Comparison of ENCODE assay signal across 13 cellular contexts in genomic region chr1:160836981-160837557, GRCh38. TPM values are rescaled to one million over a fixed set of nuclear protein-coding genes. Genes with fewer than 3 reads are reported as not detected.
DNase-seq lines count a peak whose midpoint lies in the region; ATAC-seq and TF ChIP-seq lines count a peak whose summit lies in the region.
"Had no signal": no experiment of that assay in that cellular context is flagged by ENCODE, and none has a peak within 500 bp of the region (broad histone marks: within the 10 kb centered on the region; RNA-seq: fewer than 3 reads in every experiment).

No MANE protein-coding gene starts in this region.

- no peaks in the 10 kb centered on the region for H3K9me3 ChIP-seq in upper lobe of right lung
- H3K9me3 ChIP-seq in testis, result no peaks in the 10 kb centered on the region
- H3K9me3 ChIP-seq: uterus had no signal

- H3K27ac Mint-ChIP-seq in activated naive CD4-positive, alpha-beta T cell treated with anti-CD3 and anti-CD28 coated beads, Interleukin-2, amount 50 U/mL, for 24 hours, result peak overlapping the region; percentile 97
- H3K27ac Mint-ChIP-seq in activated CD4-positive, alpha-beta memory T cell treated with anti-CD3 and anti-CD28 coated beads for 36 hours, result peak overlapping the region; percentile 89

- H3K27me3 Mint-ChIP-seq in activated naive CD4-positive, alpha-beta T cell treated with anti-CD3 and anti-CD28 coated beads, Interleukin-2, amount 50 U/mL, for 24 hours, result no peaks in the 10 kb centered on the region
- H3K27me3 Mint-ChIP-seq in activated CD4-positive, alpha-beta memory T cell treated with anti-CD3 and anti-CD28 coated beads for 36 hours, result no peaks in the 10 kb centered on the region

- H3K36me3 ChIP-seq in upper lobe of right lung (no peaks in the 10 kb centered on the region), testis (ENCODE audit: low read depth, missing control alignments) (no peaks in the 10 kb centered on the region)
- H3K36me3 ChIP-seq: uterus had no signal

- H3K27ac ChIP-seq in upper lobe of right lung (peak overlapping the region; percentile 15), testis (peak overlapping the region in 1 of 2 donors; percentile 1)
- H3K27ac ChIP-seq: uterus had no signal

- peaks cover 69% of the 10 kb centered on the region for H3K4me1 Mint-ChIP-seq in activated naive CD4-positive, alpha-beta T cell treated with anti-CD3 and anti-CD28 coated beads, Interleukin-2, amount 50 U/mL, for 24 hours
- peaks cover 43% of the 10 kb centered on the region for H3K4me1 Mint-ChIP-seq in activated CD4-positive, alpha-beta memory T cell treated with anti-CD3 and anti-CD28 coated beads for 36 hours (ENCODE audit: low read depth)

- H3K4me3 ChIP-seq in upper lobe of right lung (no peak overlapping the region), testis (no peak overlapping the region)
- H3K4me3 ChIP-seq: uterus had no signal

- H3K4me3 Mint-ChIP-seq in activated naive CD4-positive, alpha-beta T cell treated with anti-CD3 and anti-CD28 coated beads, Interleukin-2, amount 50 U/mL, for 24 hours, result peak overlapping the region; percentile 45
- no peak overlapping the region for H3K4me3 Mint-ChIP-seq in activated CD4-positive, alpha-beta memory T cell treated with anti-CD3 and anti-CD28 coated beads for 36 hours

- intact Hi-C loops in activated CD4-positive, alpha-beta memory T cell treated with anti-CD3 and anti-CD28 coated beads for 36 hours (cut with micrococcal nuclease), result loop anchor here (5.0 kb wide), 2 partner anchors 255 to 295 kb away; partner anchors contain the start of gene DEDD
- intact Hi-C loops in upper lobe of right lung (cut with DNase I), result loop anchor here (10.0 kb wide), 1 partner anchor 118 kb away; the partner anchor contains the start of gene ITLN2
- intact Hi-C loops in testis (cut with DNase I; ENCODE audit: low total_unique reads), result no loop called here

- POLR2A ChIA-PET in activated CD4-positive, alpha-beta memory T cell treated with anti-CD3 and anti-CD28 coated beads for 36 hours (lab: Charles Lee), result interaction anchor here (1.0 to 2.1 kb wide), 7 partner anchors 24 to 282 kb away, joined by 3 to 4 read pairs (median 3); partner anchors contain the start of genes CD244 and ITLN2

- CTCF ChIA-PET in activated CD4-positive, alpha-beta memory T cell treated with anti-CD3 and anti-CD28 coated beads for 36 hours (lab: Charles Lee), result interaction anchor here (0.8 to 8.3 kb wide), 36 partner anchors 9 to 260 kb away, joined by 3 to 296 read pairs (median 6); partner anchors contain the start of genes CD244, CD48, ITLN1 and ITLN2

- 47 to 72% methylated on average over 4 of the region's 4 CpGs for WGBS in testis, 2 donors

- no peak for DNase-seq in activated naive CD4-positive, alpha-beta T cell treated with Interleukin-2 at 50 U/mL for 16 hours
- DNase-seq in activated CD4-positive, alpha-beta memory T cell treated with anti-CD3 and anti-CD28 coated beads for 36 hours, result no peak
- peak; percentile 2 for DNase-seq in medulla oblongata (ENCODE audit: extremely low spot score)
- no peak for DNase-seq in upper lobe of right lung
- no peak for DNase-seq in testis
- DNase-seq in HPDE6-E6E7 (ENCODE audit: extremely low spot score), result no peak
- DNase-seq: NCI-H1092 treated with DMSO at 0.1 percent for 48 hours, NCI-H446, uterus had no signal

- H3K9me3 Mint-ChIP-seq in activated naive CD4-positive, alpha-beta T cell treated with anti-CD3 and anti-CD28 coated beads, Interleukin-2, amount 50 U/mL, for 24 hours, result no peaks in the 10 kb centered on the region
- H3K9me3 Mint-ChIP-seq in activated CD4-positive, alpha-beta memory T cell treated with anti-CD3 and anti-CD28 coated beads for 36 hours, result no peaks in the 10 kb centered on the region

- no peak for TF ChIP-seq POLR2A in testis (IDR thresholded peaks at IDR 0.05)

- H3K36me3 Mint-ChIP-seq in activated naive CD4-positive, alpha-beta T cell treated with anti-CD3 and anti-CD28 coated beads, Interleukin-2, amount 50 U/mL, for 24 hours, result no peaks in the 10 kb centered on the region
- H3K36me3 Mint-ChIP-seq in activated CD4-positive, alpha-beta memory T cell treated with anti-CD3 and anti-CD28 coated beads for 36 hours, result no peaks in the 10 kb centered on the region

- H3K27me3 ChIP-seq in upper lobe of right lung (no peaks in the 10 kb centered on the region), testis (no peaks in the 10 kb centered on the region)
- H3K27me3 ChIP-seq: uterus had no signal

- H3K4me1 ChIP-seq in upper lobe of right lung, result peaks cover 22% of the 10 kb centered on the region
- peaks cover 14% of the 10 kb centered on the region for H3K4me1 ChIP-seq in testis
- H3K4me1 ChIP-seq: uterus had no signal

- TF ChIP-seq CTCF in upper lobe of right lung (IDR thresholded peaks at IDR 0.05) (no peak), testis (IDR thresholded peaks at IDR 0.05) (no peak)

- no peak for ATAC-seq in upper lobe of right lung
- no peak for ATAC-seq in HG03432 (IDR thresholded peaks at IDR 0.05; ENCODE audit: unreplicated experiment)

RNA-seq across cellular contexts. Expression of gene CD244, which starts 25.6 kb away (rescaled TPM):
- total RNA-seq in activated CD4-positive, alpha-beta memory T cell treated with anti-CD3 and anti-CD28 coated beads for 36 hours, result under 1 TPM in 1 of 2 experiments, not detected in 1; 0.14 TPM
- total RNA-seq in upper lobe of right lung, result 3.0 TPM
- total RNA-seq in testis, result 1 to 10 TPM; 1.4 to 2.3 TPM
- 2.4 TPM for polyA plus RNA-seq in testis (ENCODE audit: insufficient read depth, low read depth, low replicate concordance)
- total RNA-seq: fibroblast of lung, G401 had no signal
- polyA plus RNA-seq: fibroblast of lung had no signal

RNA-seq across cellular contexts. Expression of gene LY9, which starts 41.1 kb away (rescaled TPM):
- total RNA-seq in activated CD4-positive, alpha-beta memory T cell treated with anti-CD3 and anti-CD28 coated beads for 36 hours, result 1 to 10 TPM; 4.8 to 4.9 TPM
- total RNA-seq in upper lobe of right lung (3.3 TPM), testis (under 1 TPM in 1 of 2 donors, not detected in 1; 0.68 TPM)
- 0.71 TPM for polyA plus RNA-seq in testis (ENCODE audit: insufficient read depth, low read depth, low replicate concordance)
- total RNA-seq: fibroblast of lung, G401 had no signal
- polyA plus RNA-seq: fibroblast of lung had no signal

RNA-seq across cellular contexts. Expression of gene ITLN1, which starts 47.9 kb away (rescaled TPM):
- not detected for total RNA-seq in activated CD4-positive, alpha-beta memory T cell treated with anti-CD3 and anti-CD28 coated beads for 36 hours
- total RNA-seq in upper lobe of right lung (295 TPM), testis (1 to 10 TPM; 2.3 to 8.8 TPM)
- polyA plus RNA-seq in testis (ENCODE audit: insufficient read depth, low read depth, low replicate concordance), result 45.8 TPM
- total RNA-seq: fibroblast of lung, G401 had no signal
- polyA plus RNA-seq: fibroblast of lung had no signal

Comparison
In these comparisons a context has a peak if more than half of its experiments do, and no peak if none do; other contexts are left out.
1. RNA of gene ITLN1, which starts 47.9 kb away (total RNA-seq): 295 TPM in upper lobe of right lung (single experiment); 2.3 to 8.8 TPM in testis and not detected in activated CD4-positive, alpha-beta memory T cell treated with anti-CD3 and anti-CD28 coated beads for 36 hours; every median in the first group is over 10 times any median in the second.